7 cellular contexts compared by ENCODE assay signal in the genomic region with DNA sequence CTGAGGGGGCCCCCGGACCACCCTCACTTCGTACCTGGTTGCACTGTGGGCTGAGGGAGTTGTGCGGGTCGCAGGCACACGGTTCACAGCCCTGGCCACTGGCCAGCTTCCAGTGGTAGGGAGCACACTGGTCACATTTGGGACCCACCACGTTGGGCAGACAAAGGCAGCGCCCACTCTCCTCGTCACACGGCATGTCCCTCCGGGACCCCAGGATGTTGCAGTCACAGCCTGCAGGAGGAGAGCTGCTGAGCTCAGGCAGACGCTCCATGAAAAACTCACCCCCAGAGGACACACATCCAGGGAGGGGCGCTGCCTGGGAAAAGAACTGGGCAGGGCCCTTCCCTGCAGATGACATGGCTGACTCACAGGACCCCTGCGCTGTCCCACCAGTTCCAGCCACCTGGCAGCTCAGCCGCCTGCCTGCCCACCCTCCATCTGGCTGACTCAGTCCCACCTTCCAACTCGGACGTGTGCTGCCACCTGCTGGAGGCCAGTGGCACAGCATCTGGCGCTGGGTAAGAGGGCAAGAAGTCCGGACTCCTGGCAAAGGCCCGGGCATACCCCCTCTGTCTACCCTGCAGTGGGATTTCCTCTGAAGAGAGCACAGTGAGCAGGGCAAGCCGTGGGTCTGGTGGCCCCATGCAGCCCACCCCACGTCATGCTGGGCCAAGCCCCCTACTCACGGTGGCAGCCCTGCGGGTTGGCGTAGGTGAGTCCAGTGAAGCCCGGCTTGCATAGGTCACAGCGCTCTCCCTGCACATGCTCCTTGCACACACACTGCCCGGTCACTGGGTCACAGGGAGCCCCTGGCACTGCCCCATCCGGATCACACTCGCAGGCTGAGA. TPM values are rescaled to one million over a fixed set of nuclear protein-coding genes. Genes with fewer than 3 reads are reported as not detected.
A peak's percentile ranks its signal among the peaks of the same experiment; 100 is the strongest.
DNase-seq lines count a peak whose midpoint lies in the region; ATAC-seq, FAIRE-seq and TF ChIP-seq lines count a peak whose summit lies in the region.

No MANE protein-coding gene starts in this region.

- ATAC-seq in HG02678 (IDR thresholded peaks at IDR 0.05; ENCODE audit: unreplicated experiment) = peak; percentile 86

- peaks cover 22% of the 10 kb centered on the region for H3K27me3 Mint-ChIP-seq in astrocyte (ENCODE audit: low read depth, unreplicated experiment)

- 62% methylated on average over 29 of the region's 29 CpGs for WGBS in hepatocyte (ENCODE audit: low lambda C conversion rate, missing lambda C conversion rate)

- no peak overlapping the region for H2AFZ ChIP-seq in astrocyte (ENCODE audit: low read depth, low read length)
- no peak overlapping the region for H2AFZ ChIP-seq in hepatocyte

- no peaks in the 10 kb centered on the region for H3K9me3 ChIP-seq in astrocyte (ENCODE audit: insufficient read depth, low read depth, low read length)
- H3K9me3 ChIP-seq in hepatocyte (ENCODE audit: low read depth) = no peaks in the 10 kb centered on the region
- H3K9me3 ChIP-seq in skeletal muscle satellite cell (replicated peaks; ENCODE audit: low read length) = no peaks in the 10 kb centered on the region

- in situ Hi-C loops in GM13977 (cut with MboI; ENCODE audit: low pct_unique_long_range_greater_than_20kb, low sequenced_read_pairs, unreplicated experiment) = no loop called here

- DNase-seq in GM13977 (ENCODE audit: low spot score) (peak; percentile 84), NCI-H1436 treated with DMSO at 0.1 percent for 48 hours (lab: John Stamatoyannopoulos, UW) (peak; percentile 16), T-helper 22 cell (ENCODE audit: low read depth) (peak; percentile 29), astrocyte (ENCODE audit: low read depth) (peak; percentile 41), hepatocyte (ENCODE audit: low spot score) (peak; percentile 83)

- FAIRE-seq in astrocyte (lab: Jason Lieb, UNC) = no peak

- H3K36me3 ChIP-seq in astrocyte (ENCODE audit: insufficient read depth, low read length) (no peaks in the 10 kb centered on the region), hepatocyte (replicated peaks; ENCODE audit: insufficient read depth, low read depth) (no peaks in the 10 kb centered on the region), skeletal muscle satellite cell (ENCODE audit: insufficient read depth, low read length) (no peaks in the 10 kb centered on the region)

- no peak overlapping the region for H3K9ac ChIP-seq in astrocyte (ENCODE audit: low read length)
- H3K9ac ChIP-seq in skeletal muscle satellite cell (ENCODE audit: low read depth, low read length) = no peak overlapping the region

- H3K9me2 ChIP-seq in hepatocyte (replicated peaks; ENCODE audit: insufficient read depth) = no peaks in the 10 kb centered on the region

- H3K27ac ChIP-seq in astrocyte (ENCODE audit: low read depth, low read length) (no peak overlapping the region), hepatocyte (no peak overlapping the region)

- H3K9me3 Mint-ChIP-seq in astrocyte (ENCODE audit: unreplicated experiment) = peaks cover 2% of the 10 kb centered on the region

- H3K4me3 Mint-ChIP-seq in astrocyte (ENCODE audit: unreplicated experiment) = no peak overlapping the region

- peak; percentile 97 for TF ChIP-seq CTCF in GM13977 (IDR thresholded peaks at IDR 0.05; ENCODE audit: extremely low read depth, insufficient read depth, missing control alignments)
- TF ChIP-seq CTCF in astrocyte (IDR thresholded peaks at IDR 0.05; ENCODE audit: insufficient read depth, low read depth, low read length) = peak; percentile 73
- TF ChIP-seq CTCF in hepatocyte (IDR thresholded peaks at IDR 0.05; ENCODE audit: poor library complexity) = peak; percentile 92

- H3K4me1 Mint-ChIP-seq in astrocyte (ENCODE audit: low read depth, unreplicated experiment) = peaks cover 27% of the 10 kb centered on the region

- H3K4me3 ChIP-seq in astrocyte (ENCODE audit: insufficient read depth, low read depth, low read length) = no peak overlapping the region
- no peak overlapping the region for H3K4me3 ChIP-seq in hepatocyte
- H3K4me3 ChIP-seq in skeletal muscle satellite cell (ENCODE audit: low read length) = no peak overlapping the region

- no peak overlapping the region for H3K4me2 ChIP-seq in astrocyte (ENCODE audit: low read length)
- no peak overlapping the region for H3K4me2 ChIP-seq in hepatocyte
- H3K4me2 ChIP-seq in skeletal muscle satellite cell (ENCODE audit: low read length) = peak overlapping the region; percentile 50

- no peaks in the 10 kb centered on the region for H4K20me1 ChIP-seq in astrocyte (ENCODE audit: insufficient read depth, low read length)
- no peaks in the 10 kb centered on the region for H4K20me1 ChIP-seq in hepatocyte (ENCODE audit: insufficient read depth, poor library complexity, severe bottlenecking)

- H3K27me3 ChIP-seq in astrocyte (ENCODE audit: insufficient read depth, low read length) (no peaks in the 10 kb centered on the region), hepatocyte (no peaks in the 10 kb centered on the region), skeletal muscle satellite cell (ENCODE audit: control insufficient read depth, insufficient read depth, low read length) (no peaks in the 10 kb centered on the region)

- no peaks in the 10 kb centered on the region for H3K79me2 ChIP-seq in astrocyte (ENCODE audit: insufficient read depth, low read length)
- no peaks in the 10 kb centered on the region for H3K79me2 ChIP-seq in hepatocyte

- no peak overlapping the region for H3K27ac Mint-ChIP-seq in astrocyte (ENCODE audit: unreplicated experiment)

- no peaks in the 10 kb centered on the region for H3K36me3 Mint-ChIP-seq in astrocyte (ENCODE audit: low read depth, unreplicated experiment)

- H3K4me1 ChIP-seq in astrocyte (ENCODE audit: insufficient read depth, low read length) (peaks cover 15% of the 10 kb centered on the region), hepatocyte (ENCODE audit: insufficient read depth) (no peaks in the 10 kb centered on the region), skeletal muscle satellite cell (ENCODE audit: control insufficient read depth, insufficient read depth, low read length) (peaks cover 30% of the 10 kb centered on the region)

RNA-seq across cellular contexts. Expression of a gene that starts 24.7 kb away (rescaled TPM):
- total RNA-seq in astrocyte (4.2 and 6.1 TPM in 2 replicates), hepatocyte (63.7 and 76.9 TPM in 2 replicates)
- 48.8 and 55.9 TPM in 2 replicates for polyA plus RNA-seq in hepatocyte
- total RNA-seq in skeletal muscle satellite cell (2012; rRNA removed) = 8.1 and 9.0 TPM in 2 replicates

RNA-seq across cellular contexts. Expression of a gene that starts 44.1 kb away (rescaled TPM):
- total RNA-seq in astrocyte (0.41 and 0.45 TPM in 2 replicates), hepatocyte (1.0 and 1.1 TPM in 2 replicates)
- polyA plus RNA-seq in hepatocyte = 0.85 and 1.2 TPM in 2 replicates
- total RNA-seq in skeletal muscle satellite cell (2012; rRNA removed) = under 0.01 TPM in 1 of 2 replicates, not detected in the other

RNA-seq across cellular contexts. Expression of a gene that starts 47.6 kb away (rescaled TPM):
- total RNA-seq in astrocyte (5.9 and 15.1 TPM in 2 replicates), hepatocyte (37.0 and 38.3 TPM in 2 replicates)
- polyA plus RNA-seq in hepatocyte = 31.5 and 32.2 TPM in 2 replicates
- 15.3 and 17.2 TPM in 2 replicates for total RNA-seq in skeletal muscle satellite cell (2012; rRNA removed)

Comparison
In these comparisons a context has a peak if more than half of its experiments do, and no peak if none do; other contexts are left out.
1. DNase-seq: peak in every context shown above with its lines; median percentile 84 in GM13977; 83 in hepatocyte; 41 in astrocyte; 29 in T-helper 22 cell; 16 in NCI-H1436 treated with DMSO at 0.1 percent for 48 hours.